In the genomic region with DNA sequence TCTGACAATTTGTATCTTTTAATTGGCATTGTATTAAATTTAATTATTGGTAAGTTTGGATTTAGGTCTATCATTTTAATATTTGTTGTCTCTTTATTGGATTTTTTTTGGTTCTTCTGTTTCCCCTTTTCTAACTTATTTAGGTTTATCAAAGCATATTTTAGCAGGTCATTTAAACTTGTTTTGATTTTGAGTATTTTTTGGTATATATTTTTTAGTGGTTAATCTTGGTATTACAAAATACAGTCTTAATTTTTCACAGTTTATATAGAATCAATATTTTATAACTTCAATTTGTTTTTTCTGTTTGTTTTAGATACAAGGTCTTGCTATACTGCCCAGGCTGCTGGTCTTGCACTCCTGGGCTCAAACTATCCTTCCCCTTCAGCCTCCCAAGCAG, we compare ENCODE assay signal across 19 cellular contexts. TPM values are rescaled to one million over a fixed set of nuclear protein-coding genes. Genes with fewer than 3 reads are reported as not detected.
A peak's percentile ranks its signal among the peaks of the same experiment; 100 is the strongest.
DNase-seq lines count a peak whose midpoint lies in the region; ATAC-seq, FAIRE-seq and TF ChIP-seq lines count a peak whose summit lies in the region.
"Had no signal": no experiment of that assay in that cellular context is flagged by ENCODE, and none has a peak within 500 bp of the region (broad histone marks: within the 10 kb centered on the region; RNA-seq: fewer than 3 reads in every experiment).

No MANE protein-coding gene starts in this region.

- TF ChIP-seq CTCF in HFFc6 (IDR thresholded peaks at IDR 0.05) (peak; percentile 44), type B pancreatic cell (conservative IDR thresholded peaks at IDR 0.05) (peak; percentile 64), thyroid gland (IDR thresholded peaks at IDR 0.05) (peak in 1 of 6 experiments; percentile 28)

- H3K4me3 Mint-ChIP-seq in HFFc6 (no peak overlapping the region), type B pancreatic cell (no peak overlapping the region)
- no peak overlapping the region for H3K4me3 Mint-ChIP-seq in activated CD8-positive, alpha-beta memory T cell treated with anti-CD3 and anti-CD28 coated beads, Interleukin-2, amount 10 ng/mL, durations not matched to agents 7 days and 5 days
- H3K4me3 Mint-ChIP-seq: CD14-positive monocyte, H9 had no signal

- peak; percentile 82 for FAIRE-seq in endometrium (lab: Jason Lieb, UNC)
- FAIRE-seq in islet of Langerhans (lab: Jason Lieb, UNC), result peak; percentile 27
- FAIRE-seq: H1 had no signal

- H3K27ac ChIP-seq in thyroid gland, result no peak overlapping the region
- H3K27ac ChIP-seq: BLaER1, HL-60 had no signal

- no peak for DNase-seq in HFFc6
- DNase-seq in type B pancreatic cell (ENCODE audit: extremely low spot score, unreplicated experiment), result no peak
- no peak for DNase-seq in thyroid gland
- DNase-seq in activated CD8-positive, alpha-beta memory T cell treated with anti-CD3 and anti-CD28 coated beads, Interleukin-2, amount 10 ng/mL, durations not matched to agents 7 days and 5 days, result no peak
- no peak for DNase-seq in HK-2 (ENCODE audit: unreplicated experiment)
- DNase-seq: 8988T; CD4-positive, alpha-beta memory T cell; DMS153; DMS79; GF-D8; H9 had no signal

- intact Hi-C loops in thyroid gland (cut with DNase I), result no loop called here

- no peak overlapping the region for H3K4me3 ChIP-seq in thyroid gland (replicated peaks in 1 of 3)
- H3K4me3 ChIP-seq: BLaER1 had no signal

- H3K36me3 ChIP-seq in thyroid gland, result no peaks in the 10 kb centered on the region
- H3K36me3 ChIP-seq: BLaER1 had no signal

- H3K36me3 Mint-ChIP-seq in HFFc6 (ENCODE audit: low read depth) (no peaks in the 10 kb centered on the region; the same call in 1 of the 2 replicates), type B pancreatic cell (no peaks in the 10 kb centered on the region)
- peaks cover 2% of the 10 kb centered on the region for H3K36me3 Mint-ChIP-seq in activated CD8-positive, alpha-beta memory T cell treated with anti-CD3 and anti-CD28 coated beads, Interleukin-2, amount 10 ng/mL, durations not matched to agents 7 days and 5 days
- H3K36me3 Mint-ChIP-seq: CD14-positive monocyte had no signal

- peaks cover 29% of the 10 kb centered on the region; the same call in 1 of the 2 replicates for H3K9me3 Mint-ChIP-seq in HFFc6
- peaks cover 6% of the 10 kb centered on the region for H3K9me3 Mint-ChIP-seq in type B pancreatic cell
- H3K9me3 Mint-ChIP-seq in activated CD8-positive, alpha-beta memory T cell treated with anti-CD3 and anti-CD28 coated beads, Interleukin-2, amount 10 ng/mL, durations not matched to agents 7 days and 5 days (ENCODE audit: low read depth), result peaks cover 3% of the 10 kb centered on the region

- H3K27ac Mint-ChIP-seq in HFFc6 (no peak overlapping the region), type B pancreatic cell (no peak overlapping the region)
- no peak overlapping the region for H3K27ac Mint-ChIP-seq in activated CD8-positive, alpha-beta memory T cell treated with anti-CD3 and anti-CD28 coated beads, Interleukin-2, amount 10 ng/mL, durations not matched to agents 7 days and 5 days
- H3K27ac Mint-ChIP-seq: CD14-positive monocyte; CD4-positive, alpha-beta memory T cell; H9 had no signal

- no peaks in the 10 kb centered on the region for H3K9me3 ChIP-seq in thyroid gland

- TF ChIP-seq POLR2A in thyroid gland (IDR thresholded peaks at IDR 0.05), result no peak

- no peak for ATAC-seq in activated CD8-positive, alpha-beta memory T cell treated with anti-CD3 and anti-CD28 coated beads, Interleukin-2, amount 10 ng/mL, durations not matched to agents 7 days and 5 days

- no peaks in the 10 kb centered on the region for H3K27me3 ChIP-seq in thyroid gland
- H3K27me3 ChIP-seq: BLaER1 had no signal

- H3K27me3 Mint-ChIP-seq in HFFc6 (ENCODE audit: insufficient read depth), result no peaks in the 10 kb centered on the region; the same call in none of the 2 replicates
- peaks cover 12% of the 10 kb centered on the region for H3K27me3 Mint-ChIP-seq in type B pancreatic cell
- peaks cover 16% of the 10 kb centered on the region for H3K27me3 Mint-ChIP-seq in activated CD8-positive, alpha-beta memory T cell treated with anti-CD3 and anti-CD28 coated beads, Interleukin-2, amount 10 ng/mL, durations not matched to agents 7 days and 5 days

- CTCF ChIA-PET in activated CD8-positive, alpha-beta memory T cell treated with anti-CD3 and anti-CD28 coated beads, Interleukin-2, amount 10 ng/mL, durations not matched to agents 7 days and 5 days (lab: Charles Lee), result no interaction called here

- H3K4me1 Mint-ChIP-seq in HFFc6 (ENCODE audit: low read depth) (no peaks in the 10 kb centered on the region), type B pancreatic cell (ENCODE audit: unreplicated experiment) (no peaks in the 10 kb centered on the region)
- H3K4me1 Mint-ChIP-seq in activated CD8-positive, alpha-beta memory T cell treated with anti-CD3 and anti-CD28 coated beads, Interleukin-2, amount 10 ng/mL, durations not matched to agents 7 days and 5 days, result no peaks in the 10 kb centered on the region

- no peaks in the 10 kb centered on the region for H3K4me1 ChIP-seq in thyroid gland

RNA-seq across cellular contexts. Expression of gene ADGRD1, which starts 15.5 kb away (rescaled TPM):
- total RNA-seq in HFFc6 (2021; fragmentation: NEBNext Ultra II Directional; extraction: Animal tissue kit (Norgen Biotek cat#: 25700)), result not detected
- total RNA-seq in type B pancreatic cell (ENCODE audit: low replicate concordance) (2.6 and 11.0 TPM in 2 replicates), thyroid gland (10 to 100 TPM; 14.1 to 44.3 (median 24.7) TPM)
- total RNA-seq in activated CD8-positive, alpha-beta memory T cell treated with anti-CD3 and anti-CD28 coated beads, Interleukin-2, amount 10 ng/mL, durations not matched to agents 7 days and 5 days, result 1 to 10 TPM in 1 of 2 experiments, under 1 TPM in 1; 0.23 to 2.2 TPM
- total RNA-seq: A673; CD4-positive, alpha-beta memory T cell; HT1080 had no signal
